In the genomic region with DNA sequence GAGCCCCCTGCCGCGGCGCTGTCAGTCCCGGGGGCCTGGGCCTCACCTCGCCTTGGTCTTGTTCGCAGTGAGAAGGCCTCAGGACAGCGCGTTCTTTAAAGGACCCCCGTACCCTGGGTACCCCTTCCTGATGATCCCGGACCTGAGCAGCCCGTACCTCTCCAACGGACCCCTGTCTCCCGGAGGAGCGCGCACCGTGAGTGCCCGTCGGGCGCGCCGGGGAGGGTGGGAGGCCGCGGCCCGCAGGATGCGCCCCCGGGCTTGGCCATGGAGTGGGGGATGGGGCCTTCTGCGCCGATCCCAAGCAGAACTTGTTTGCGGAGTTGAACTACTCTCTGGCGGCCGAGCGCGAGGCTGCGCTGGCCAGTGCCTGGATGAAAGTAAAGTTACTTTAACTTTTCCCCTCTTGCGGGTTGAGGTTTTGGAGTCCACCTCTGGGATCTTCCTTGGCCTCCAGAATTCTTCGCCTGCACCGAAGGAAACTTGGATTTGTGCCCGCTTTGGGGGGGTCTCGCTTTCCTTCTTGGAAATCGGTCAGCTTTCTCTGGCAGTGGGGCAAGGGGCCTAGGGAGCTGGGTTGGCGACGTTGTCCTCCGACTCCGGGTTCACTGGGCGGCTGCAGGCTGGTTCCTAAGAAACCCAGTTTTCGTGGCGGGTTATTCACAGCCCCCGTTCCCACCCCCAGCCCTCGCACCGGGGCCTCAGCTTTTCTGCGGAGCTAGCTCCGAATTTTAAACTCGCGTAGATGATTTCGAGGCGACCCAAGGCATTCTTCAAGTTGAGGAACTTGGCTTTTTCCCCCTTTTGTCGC, we compare ENCODE assay signal across 1 cellular context.
TF ChIP-seq lines count a peak whose summit lies in the region.

No MANE protein-coding gene starts in this region.

TF ChIP-seq in H1, 55 proteins besides CTCF, POLR2A, EP300 and RAD21:
- TF ChIP-seq SP1 (IDR thresholded peaks at IDR 0.05; ENCODE audit: low read depth, low read length) (no peak), GABPA (IDR thresholded peaks at IDR 0.05; ENCODE audit: borderline replicate concordance, insufficient read depth, low read length) (no peak), CBX5 (IDR thresholded peaks at IDR 0.05; ENCODE audit: low read depth, low read length) (no peak), SP2 (IDR thresholded peaks at IDR 0.05; ENCODE audit: low read length) (no peak), SP4 (IDR thresholded peaks at IDR 0.05; ENCODE audit: low read length) (peak; percentile 35; the same call in 1 of the 2 replicates), FOSL1 (IDR thresholded peaks at IDR 0.05; ENCODE audit: insufficient read depth, low read depth, low read length) (no peak), TEAD4 (IDR thresholded peaks at IDR 0.05; ENCODE audit: low read depth, low read length) (no peak), TAF7 (optimal IDR thresholded peaks at IDR 0.05; ENCODE audit: borderline replicate concordance, low read depth, low read length) (peak; percentile 26), POU5F1 (IDR thresholded peaks at IDR 0.05; ENCODE audit: low read depth, low read length) (no peak), NRF1 (IDR thresholded peaks at IDR 0.05; ENCODE audit: low read depth, low read length) (no peak), BRCA1 (IDR thresholded peaks at IDR 0.05; ENCODE audit: low read depth, low read length) (no peak), ASH2L (IDR thresholded peaks at IDR 0.05; ENCODE audit: low read length) (peak; percentile 60), CHD1 (IDR thresholded peaks at IDR 0.05; ENCODE audit: low read depth, low read length) (peak; percentile 56; the same call in 1 of the 2 replicates), RXRA (IDR thresholded peaks at IDR 0.05; ENCODE audit: insufficient read depth, low read depth, low read length) (no peak), POLR2AphosphoS5 (IDR thresholded peaks at IDR 0.05; ENCODE audit: low read depth, low read length) (peak; percentile 42; the same call in 1 of the 2 replicates), HDAC2 (IDR thresholded peaks at IDR 0.05; ENCODE audit: borderline replicate concordance in 1 of 2, low read depth in 2 of 2, low read length in 2 of 2) (0 out of 4 replicates have a peak, but pooled peaks of 1 of the 2 experiments have one; percentile 33), SUZ12 (IDR thresholded peaks at IDR 0.05; ENCODE audit: low read length) (no peak), TAF1 (IDR thresholded peaks at IDR 0.05; ENCODE audit: low read depth, low read length) (peak; percentile 61)
- TF ChIP-seq, protein P1, sequence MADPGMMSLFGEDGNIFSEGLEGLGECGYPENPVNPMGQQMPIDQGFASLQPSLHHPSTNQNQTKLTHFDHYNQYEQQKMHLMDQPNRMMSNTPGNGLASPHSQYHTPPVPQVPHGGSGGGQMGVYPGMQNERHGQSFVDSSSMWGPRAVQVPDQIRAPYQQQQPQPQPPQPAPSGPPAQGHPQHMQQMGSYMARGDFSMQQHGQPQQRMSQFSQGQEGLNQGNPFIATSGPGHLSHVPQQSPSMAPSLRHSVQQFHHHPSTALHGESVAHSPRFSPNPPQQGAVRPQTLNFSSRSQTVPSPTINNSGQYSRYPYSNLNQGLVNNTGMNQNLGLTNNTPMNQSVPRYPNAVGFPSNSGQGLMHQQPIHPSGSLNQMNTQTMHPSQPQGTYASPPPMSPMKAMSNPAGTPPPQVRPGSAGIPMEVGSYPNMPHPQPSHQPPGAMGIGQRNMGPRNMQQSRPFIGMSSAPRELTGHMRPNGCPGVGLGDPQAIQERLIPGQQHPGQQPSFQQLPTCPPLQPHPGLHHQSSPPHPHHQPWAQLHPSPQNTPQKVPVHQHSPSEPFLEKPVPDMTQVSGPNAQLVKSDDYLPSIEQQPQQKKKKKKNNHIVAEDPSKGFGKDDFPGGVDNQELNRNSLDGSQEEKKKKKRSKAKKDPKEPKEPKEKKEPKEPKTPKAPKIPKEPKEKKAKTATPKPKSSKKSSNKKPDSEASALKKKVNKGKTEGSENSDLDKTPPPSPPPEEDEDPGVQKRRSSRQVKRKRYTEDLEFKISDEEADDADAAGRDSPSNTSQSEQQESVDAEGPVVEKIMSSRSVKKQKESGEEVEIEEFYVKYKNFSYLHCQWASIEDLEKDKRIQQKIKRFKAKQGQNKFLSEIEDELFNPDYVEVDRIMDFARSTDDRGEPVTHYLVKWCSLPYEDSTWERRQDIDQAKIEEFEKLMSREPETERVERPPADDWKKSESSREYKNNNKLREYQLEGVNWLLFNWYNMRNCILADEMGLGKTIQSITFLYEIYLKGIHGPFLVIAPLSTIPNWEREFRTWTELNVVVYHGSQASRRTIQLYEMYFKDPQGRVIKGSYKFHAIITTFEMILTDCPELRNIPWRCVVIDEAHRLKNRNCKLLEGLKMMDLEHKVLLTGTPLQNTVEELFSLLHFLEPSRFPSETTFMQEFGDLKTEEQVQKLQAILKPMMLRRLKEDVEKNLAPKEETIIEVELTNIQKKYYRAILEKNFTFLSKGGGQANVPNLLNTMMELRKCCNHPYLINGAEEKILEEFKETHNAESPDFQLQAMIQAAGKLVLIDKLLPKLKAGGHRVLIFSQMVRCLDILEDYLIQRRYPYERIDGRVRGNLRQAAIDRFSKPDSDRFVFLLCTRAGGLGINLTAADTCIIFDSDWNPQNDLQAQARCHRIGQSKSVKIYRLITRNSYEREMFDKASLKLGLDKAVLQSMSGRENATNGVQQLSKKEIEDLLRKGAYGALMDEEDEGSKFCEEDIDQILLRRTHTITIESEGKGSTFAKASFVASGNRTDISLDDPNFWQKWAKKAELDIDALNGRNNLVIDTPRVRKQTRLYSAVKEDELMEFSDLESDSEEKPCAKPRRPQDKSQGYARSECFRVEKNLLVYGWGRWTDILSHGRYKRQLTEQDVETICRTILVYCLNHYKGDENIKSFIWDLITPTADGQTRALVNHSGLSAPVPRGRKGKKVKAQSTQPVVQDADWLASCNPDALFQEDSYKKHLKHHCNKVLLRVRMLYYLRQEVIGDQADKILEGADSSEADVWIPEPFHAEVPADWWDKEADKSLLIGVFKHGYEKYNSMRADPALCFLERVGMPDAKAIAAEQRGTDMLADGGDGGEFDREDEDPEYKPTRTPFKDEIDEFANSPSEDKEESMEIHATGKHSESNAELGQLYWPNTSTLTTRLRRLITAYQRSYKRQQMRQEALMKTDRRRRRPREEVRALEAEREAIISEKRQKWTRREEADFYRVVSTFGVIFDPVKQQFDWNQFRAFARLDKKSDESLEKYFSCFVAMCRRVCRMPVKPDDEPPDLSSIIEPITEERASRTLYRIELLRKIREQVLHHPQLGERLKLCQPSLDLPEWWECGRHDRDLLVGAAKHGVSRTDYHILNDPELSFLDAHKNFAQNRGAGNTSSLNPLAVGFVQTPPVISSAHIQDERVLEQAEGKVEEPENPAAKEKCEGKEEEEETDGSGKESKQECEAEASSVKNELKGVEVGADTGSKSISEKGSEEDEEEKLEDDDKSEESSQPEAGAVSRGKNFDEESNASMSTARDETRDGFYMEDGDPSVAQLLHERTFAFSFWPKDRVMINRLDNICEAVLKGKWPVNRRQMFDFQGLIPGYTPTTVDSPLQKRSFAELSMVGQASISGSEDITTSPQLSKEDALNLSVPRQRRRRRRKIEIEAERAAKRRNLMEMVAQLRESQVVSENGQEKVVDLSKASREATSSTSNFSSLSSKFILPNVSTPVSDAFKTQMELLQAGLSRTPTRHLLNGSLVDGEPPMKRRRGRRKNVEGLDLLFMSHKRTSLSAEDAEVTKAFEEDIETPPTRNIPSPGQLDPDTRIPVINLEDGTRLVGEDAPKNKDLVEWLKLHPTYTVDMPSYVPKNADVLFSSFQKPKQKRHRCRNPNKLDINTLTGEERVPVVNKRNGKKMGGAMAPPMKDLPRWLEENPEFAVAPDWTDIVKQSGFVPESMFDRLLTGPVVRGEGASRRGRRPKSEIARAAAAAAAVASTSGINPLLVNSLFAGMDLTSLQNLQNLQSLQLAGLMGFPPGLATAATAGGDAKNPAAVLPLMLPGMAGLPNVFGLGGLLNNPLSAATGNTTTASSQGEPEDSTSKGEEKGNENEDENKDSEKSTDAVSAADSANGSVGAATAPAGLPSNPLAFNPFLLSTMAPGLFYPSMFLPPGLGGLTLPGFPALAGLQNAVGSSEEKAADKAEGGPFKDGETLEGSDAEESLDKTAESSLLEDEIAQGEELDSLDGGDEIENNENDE (IDR thresholded peaks at IDR 0.05; ENCODE audit: insufficient replicate concordance, low read length) = no peak
TF ChIP-seq in H1: peak in this region for 7.
